6 cellular contexts compared by ENCODE assay signal in genomic region chr10:130968511-130968910, GRCh38.
"Had no signal": no experiment of that assay in that cellular context is flagged by ENCODE, and none has a peak within 500 bp of the region (broad histone marks: within the 10 kb centered on the region; RNA-seq: fewer than 3 reads in every experiment).

No MANE protein-coding gene starts in this region.

- ATAC-seq: GM23338, K562 had no signal

- DNase-seq: H9, HCEC 1CT, IMR-90, KG1 had no signal

- H3K27ac Mint-ChIP-seq: GM23338, H9 had no signal

- H3K4me3 ChIP-seq: GM23338, K562 had no signal

- H3K4me2 ChIP-seq: GM23338 had no signal

- H3K4me3 Mint-ChIP-seq: GM23338, H9 had no signal

- H3K4me1 Mint-ChIP-seq: GM23338 had no signal
